In the genomic region with DNA sequence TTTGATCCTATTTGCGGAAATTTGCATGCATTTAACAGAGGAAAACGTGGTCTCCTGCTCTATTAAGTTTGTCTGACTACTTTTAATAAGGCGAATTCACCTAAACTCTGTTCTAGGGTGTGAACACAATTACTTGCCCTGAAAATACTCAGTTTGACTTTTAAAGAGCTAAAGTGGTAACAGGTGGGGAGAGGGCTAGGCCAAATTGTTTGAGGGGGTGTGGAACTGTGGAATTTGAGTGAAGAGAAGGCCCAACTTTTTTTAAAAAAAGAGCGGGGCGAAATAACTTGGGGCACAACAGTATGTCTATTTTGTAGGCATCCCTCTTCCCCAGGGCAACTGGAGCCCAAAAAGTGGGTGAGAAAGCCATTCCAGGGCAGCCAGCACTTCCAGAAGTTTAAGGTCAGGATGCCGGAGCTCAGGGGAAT, we compare ENCODE assay signal across 8 cellular contexts. TPM values are rescaled to one million over a fixed set of nuclear protein-coding genes. Genes with fewer than 3 reads are reported as not detected.
DNase-seq lines count a peak whose midpoint lies in the region; ATAC-seq, FAIRE-seq and TF ChIP-seq lines count a peak whose summit lies in the region.

No MANE protein-coding gene starts in this region.

- intact Hi-C loops in A673 (cut with micrococcal nuclease; ENCODE audit: unreplicated experiment) = no loop called here

- H3K9ac ChIP-seq in astrocyte (ENCODE audit: low read length) = peak overlapping the region; percentile 99

- H4K20me1 ChIP-seq in astrocyte (ENCODE audit: insufficient read depth, low read length) = peaks cover 37% of the 10 kb centered on the region

- no peak for TF ChIP-seq CTCF in A673 (conservative IDR thresholded peaks at IDR 0.05; ENCODE audit: low read depth, low read length)
- TF ChIP-seq CTCF in astrocyte (IDR thresholded peaks at IDR 0.05; ENCODE audit: insufficient read depth, low read depth, low read length) = no peak
- no peak for TF ChIP-seq CTCF in mesothelial cell of epicardium (IDR thresholded peaks at IDR 0.05; ENCODE audit: unreplicated experiment)

- FAIRE-seq in astrocyte (lab: Jason Lieb, UNC) = no peak

- ATAC-seq in GM19328 (IDR thresholded peaks at IDR 0.05; ENCODE audit: unreplicated experiment) (peak; percentile 7), HG03378 (IDR thresholded peaks at IDR 0.05; ENCODE audit: unreplicated experiment) (peak; percentile 11)

- H2AFZ ChIP-seq in astrocyte (ENCODE audit: low read depth, low read length) = peak overlapping the region; percentile 94

- H3K27ac Mint-ChIP-seq in astrocyte (ENCODE audit: unreplicated experiment) (peak overlapping the region; percentile 96), mesothelial cell of epicardium (peak overlapping the region; percentile 99)

- H3K9me3 ChIP-seq in A673 (ENCODE audit: low read depth, low read length, poor library complexity, severe bottlenecking) (no peaks in the 10 kb centered on the region), astrocyte (ENCODE audit: insufficient read depth, low read depth, low read length) (no peaks in the 10 kb centered on the region)

- BruUV-seq in A673 (replicated peaks; lab: Mats Ljungman, UMichigan) = no TSS peak

- peaks cover 17% of the 10 kb centered on the region for H3K4me1 Mint-ChIP-seq in astrocyte (ENCODE audit: low read depth, unreplicated experiment)
- H3K4me1 Mint-ChIP-seq in mesothelial cell of epicardium = peaks cover 30% of the 10 kb centered on the region

- peak overlapping the region; percentile 80 for H3K4me3 ChIP-seq in A673 (ENCODE audit: low read depth, low read length, poor library complexity, severe bottlenecking)
- peak overlapping the region; percentile 95 for H3K4me3 ChIP-seq in astrocyte (ENCODE audit: insufficient read depth, low read depth, low read length)

- H3K27ac ChIP-seq in A673 (ENCODE audit: low read depth, low read length, poor library complexity, severe bottlenecking) = peak overlapping the region; percentile 96
- peak overlapping the region; percentile 98 for H3K27ac ChIP-seq in astrocyte (ENCODE audit: low read depth, low read length)

- CTCF ChIA-PET in A673 (lab: Charles Lee) = interaction anchor here (0.6 kb wide), 2 partner anchors 51 to 53 kb away, joined by 3 to 4 read pairs; no protein-coding TSS in a partner anchor

- DNase-seq in A673 (ENCODE audit: low spot score) (no peak), astrocyte (ENCODE audit: low read depth) (no peak), mesothelial cell of epicardium (ENCODE audit: low spot score in 2 of 2, unreplicated experiment in 2 of 2) (no peak), mucosa of gallbladder (ENCODE audit: low spot score) (no peak), inferior parietal cortex (ENCODE audit: extremely low spot score) (no peak), HT-29 (ENCODE audit: low spot score) (no peak)

- H3K27me3 ChIP-seq in A673 (replicated peaks; ENCODE audit: insufficient read depth, low read depth, low read length, poor library complexity) (no peaks in the 10 kb centered on the region), astrocyte (ENCODE audit: insufficient read depth, low read length) (no peaks in the 10 kb centered on the region)

- H3K9me3 Mint-ChIP-seq in astrocyte (ENCODE audit: unreplicated experiment) = no peaks in the 10 kb centered on the region
- no peaks in the 10 kb centered on the region for H3K9me3 Mint-ChIP-seq in mesothelial cell of epicardium

- H3K4me2 ChIP-seq in astrocyte (ENCODE audit: low read length) = peak overlapping the region; percentile 95

- H3K36me3 Mint-ChIP-seq in astrocyte (ENCODE audit: low read depth, unreplicated experiment) = no peaks in the 10 kb centered on the region
- H3K36me3 Mint-ChIP-seq in mesothelial cell of epicardium = no peaks in the 10 kb centered on the region

- H3K36me3 ChIP-seq in A673 (ENCODE audit: insufficient read depth, low read length, poor library complexity, severe bottlenecking) (peaks cover 16% of the 10 kb centered on the region), astrocyte (ENCODE audit: insufficient read depth, low read length) (peaks cover 2% of the 10 kb centered on the region)

- no peaks in the 10 kb centered on the region for H3K27me3 Mint-ChIP-seq in astrocyte (ENCODE audit: low read depth, unreplicated experiment)
- no peaks in the 10 kb centered on the region for H3K27me3 Mint-ChIP-seq in mesothelial cell of epicardium (ENCODE audit: low read depth)

- H3K4me3 Mint-ChIP-seq in astrocyte (ENCODE audit: unreplicated experiment) (peak overlapping the region; percentile 98), mesothelial cell of epicardium (peak overlapping the region; percentile 93)

- H3K79me2 ChIP-seq in astrocyte (ENCODE audit: insufficient read depth, low read length) = peaks cover 44% of the 10 kb centered on the region

- POLR2A ChIA-PET in A673 (lab: Charles Lee; ENCODE audit: low non-redundant PET) = no interaction called here

- H3K4me1 ChIP-seq in A673 (ENCODE audit: insufficient read depth, low read length, poor library complexity, severe bottlenecking) (peaks cover 15% of the 10 kb centered on the region), astrocyte (ENCODE audit: insufficient read depth, low read length) (peaks cover 15% of the 10 kb centered on the region)

RNA-seq across cellular contexts. Expression of a gene that starts 0.6 kb away (rescaled TPM):
- total RNA-seq in A673 (2021) (219 and 233 TPM in 2 replicates), astrocyte (173 and 182 TPM in 2 replicates), mesothelial cell of epicardium (208 to 216 TPM (median 211 TPM) in 3 replicates), mucosa of gallbladder (117 TPM)
- 44.9 and 54.4 TPM in 2 replicates for total RNA-seq in HT-29 (2014; rRNA removed; shearing (Covaris generic))
